8 cellular contexts compared by ENCODE assay signal in the genomic region with DNA sequence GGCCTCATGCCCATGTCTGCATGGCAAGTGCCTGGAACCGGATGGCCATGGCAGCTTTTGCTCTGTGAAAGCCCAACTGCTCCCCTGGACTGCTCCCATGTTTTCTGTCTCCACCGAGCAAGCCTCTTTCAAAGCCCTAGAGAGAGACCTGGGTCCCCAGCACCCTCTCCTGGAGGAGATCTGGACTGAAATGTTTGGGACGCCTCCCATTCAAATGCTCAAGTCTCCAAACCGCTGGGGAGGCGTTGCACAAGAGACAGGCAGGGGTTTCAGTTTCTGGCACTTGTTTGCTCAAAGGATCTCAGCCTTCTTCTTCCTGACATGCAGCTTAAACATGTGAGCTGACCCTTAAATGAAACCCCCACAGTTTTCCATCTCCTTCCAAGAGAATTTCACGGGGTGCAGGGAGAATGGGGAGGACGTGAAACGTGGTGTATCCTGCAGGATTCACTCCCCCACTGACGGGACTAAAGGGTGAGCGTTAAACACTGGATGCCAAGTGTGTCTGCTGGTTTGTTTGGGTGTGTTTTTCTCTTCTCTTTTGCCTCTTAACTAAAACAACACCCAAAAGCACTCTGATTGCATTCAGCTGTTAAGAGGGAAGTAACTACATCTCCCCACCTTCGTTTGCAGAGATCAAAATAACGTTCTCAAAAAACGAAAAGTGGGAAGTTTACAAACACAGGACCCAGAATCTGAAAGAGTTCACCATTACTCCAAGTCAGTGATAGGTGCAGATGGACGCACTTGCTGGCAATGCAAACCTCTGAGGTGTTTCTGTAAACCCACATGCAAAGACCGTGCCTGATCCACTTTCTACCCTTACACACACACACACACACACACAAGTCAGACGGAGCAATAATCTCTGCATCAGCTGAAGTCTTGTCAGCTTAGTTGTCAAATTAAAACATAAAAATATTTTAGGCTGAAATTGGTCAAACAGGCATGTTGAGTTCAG.
DNase-seq lines count a peak whose midpoint lies in the region; ATAC-seq and TF ChIP-seq lines count a peak whose summit lies in the region.

No MANE protein-coding gene starts in this region.

- H3K4me3 ChIP-seq in fibroblast of the aortic adventitia (ENCODE audit: low read depth, low read length): no peak overlapping the region
- no peak overlapping the region for H3K4me3 ChIP-seq in parathyroid adenoma (ENCODE audit: low read depth, low read length)
- H3K4me3 ChIP-seq in mucosa of descending colon: no peak overlapping the region
- no peak overlapping the region for H3K4me3 ChIP-seq in WERI-Rb-1 (ENCODE audit: low read depth, low read length)

- H3K27me3 ChIP-seq in parathyroid adenoma (ENCODE audit: control insufficient read depth, insufficient read depth, low read length) (no peaks in the 10 kb centered on the region), WERI-Rb-1 (ENCODE audit: insufficient read depth, low read depth, severe bottlenecking) (no peaks in the 10 kb centered on the region)

- no peak overlapping the region for H3K4me2 ChIP-seq in parathyroid adenoma (ENCODE audit: low read length)

- intact Hi-C loops in mucosa of descending colon (cut with DNase I, micrococcal nuclease): loop anchor here (5.0 kb wide), 2 partner anchors 493 to 498 kb away; partner anchors contain the start of gene FOXC2 (in 1 of the 2)

- H3K4me1 ChIP-seq in parathyroid adenoma (peaks cover 6% of the 10 kb centered on the region), mucosa of descending colon (ENCODE audit: low read depth) (no peaks in the 10 kb centered on the region)

- H3K9ac ChIP-seq in parathyroid adenoma: no peak overlapping the region

- H3K79me2 ChIP-seq in parathyroid adenoma: no peaks in the 10 kb centered on the region

- H3K36me3 ChIP-seq in parathyroid adenoma (ENCODE audit: control insufficient read depth, insufficient read depth, low read length) (no peaks in the 10 kb centered on the region), mucosa of descending colon (ENCODE audit: low read depth) (no peaks in the 10 kb centered on the region), WERI-Rb-1 (no peaks in the 10 kb centered on the region)

- DNase-seq in OCI-M1 (lab: John Stamatoyannopoulos, UW) (peak; percentile 22), fibroblast of the aortic adventitia (ENCODE audit: low read depth) (peak; percentile 63), mucosa of descending colon (no peak), WERI-Rb-1 (no peak), T-helper 9 cell (no peak), SKM-1 (lab: John Stamatoyannopoulos, UW; ENCODE audit: unreplicated experiment) (no peak)

- peak overlapping the region; percentile 51 for H2AFZ ChIP-seq in parathyroid adenoma

- H3K27ac ChIP-seq in parathyroid adenoma (no peak overlapping the region), WERI-Rb-1 (no peak overlapping the region)

- ATAC-seq in GM21515 (IDR thresholded peaks at IDR 0.05; ENCODE audit: unreplicated experiment) (peak; percentile 57), mucosa of descending colon (no peak)

- TF ChIP-seq CTCF in fibroblast of the aortic adventitia (IDR thresholded peaks at IDR 0.05; ENCODE audit: insufficient read depth, low read length) (peak; percentile 18), parathyroid adenoma (IDR thresholded peaks at IDR 0.05) (peak; percentile 25), mucosa of descending colon (IDR thresholded peaks at IDR 0.05) (no peak), WERI-Rb-1 (IDR thresholded peaks at IDR 0.05; ENCODE audit: low read depth, low read length) (no peak)

- no peaks in the 10 kb centered on the region for H3K9me3 ChIP-seq in parathyroid adenoma (ENCODE audit: control insufficient read depth, low read length)
- no peaks in the 10 kb centered on the region for H3K9me3 ChIP-seq in mucosa of descending colon
- no peaks in the 10 kb centered on the region for H3K9me3 ChIP-seq in WERI-Rb-1 (ENCODE audit: severe bottlenecking)

Comparison
In these comparisons a context has a peak if more than half of its experiments do, and no peak if none do; other contexts are left out.
1. DNase-seq: peak in OCI-M1 (single experiment) and fibroblast of the aortic adventitia (single experiment); none in mucosa of descending colon (0 of 3), WERI-Rb-1 (single experiment), T-helper 9 cell (single experiment) and SKM-1 (single experiment).
2. CTCF ChIP-seq: peak in fibroblast of the aortic adventitia (single experiment) and parathyroid adenoma (single experiment); none in mucosa of descending colon (single experiment) and WERI-Rb-1 (single experiment).